In the genomic region with DNA sequence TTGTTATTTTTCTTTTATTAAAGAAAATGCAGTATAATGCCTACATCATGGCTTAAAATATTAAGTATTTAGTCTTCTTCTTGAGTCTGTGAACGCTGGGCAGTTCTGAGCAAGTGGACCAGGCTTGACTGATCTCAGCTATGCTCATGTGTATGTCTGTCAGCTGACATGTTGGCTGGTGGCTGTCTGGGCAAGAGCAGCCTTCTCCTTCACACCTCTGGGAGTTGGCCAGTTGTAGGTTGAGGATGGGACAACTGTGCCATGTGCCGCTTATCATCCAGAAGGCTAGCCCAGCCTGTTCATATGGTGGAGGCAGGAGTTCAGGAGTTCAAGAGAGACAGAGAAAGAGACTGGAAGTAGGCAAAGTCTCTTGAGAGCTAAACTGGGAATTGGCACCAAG, we compare ENCODE assay signal across 16 cellular contexts.
DNase-seq lines count a peak whose midpoint lies in the region; ATAC-seq and TF ChIP-seq lines count a peak whose summit lies in the region.
"Had no signal": no experiment of that assay in that cellular context is flagged by ENCODE, and none has a peak within 500 bp of the region (broad histone marks: within the 10 kb centered on the region; RNA-seq: fewer than 3 reads in every experiment).

No MANE protein-coding gene starts in this region.

- no peak overlapping the region for H3K4me2 ChIP-seq in IMR-90 (ENCODE audit: low read depth, low read length)
- H3K4me2 ChIP-seq in neuronal stem cell (ENCODE audit: insufficient read depth, low read length, poor library complexity, severe bottlenecking): no peak overlapping the region
- H3K4me2 ChIP-seq: GM23338 had no signal

- H4K5ac ChIP-seq in IMR-90 (ENCODE audit: low read depth, low read length): no peak overlapping the region

- H3K27ac ChIP-seq in IMR-90 (ENCODE audit: insufficient read depth, low read length): no peak overlapping the region
- H3K27ac ChIP-seq in neuronal stem cell (replicated peaks; ENCODE audit: low read length): no peak overlapping the region

- POLR2A ChIA-PET in IMR-90 (lab: Charles Lee; ENCODE audit: unreplicated experiment): no interaction called here

- WGBS in IMR-90 (ENCODE audit: extremely low coverage in 2 of 2, insufficient read length in 1 of 2), 2 experiments: no CpG with 5 or more reads among the region's 2 CpGs
- no CpG with 5 or more reads among the region's 2 CpGs for WGBS in neuronal stem cell (ENCODE audit: extremely low coverage in 2 of 2, insufficient read length in 2 of 2, insufficient replicate concordance in 1 of 2), 2 donors

- H2BK20ac ChIP-seq in IMR-90 (ENCODE audit: low read depth, low read length): no peak overlapping the region

- no TSS peak for BruUV-seq in IMR-90 (replicated peaks; lab: Mats Ljungman, UMichigan)

- ATAC-seq in left cardiac atrium (peak; percentile 38 to 45), IMR-90 (ENCODE audit: low read depth) (no peak), GM21737 (IDR thresholded peaks at IDR 0.05; ENCODE audit: unreplicated experiment) (no peak)
- ATAC-seq: GM12878, GM23338 had no signal

- H3K4ac ChIP-seq in IMR-90 (ENCODE audit: low read depth, low read length): no peak overlapping the region
- no peak overlapping the region for H3K4ac ChIP-seq in neuronal stem cell (ENCODE audit: low read length)

- H2BK120ac ChIP-seq in IMR-90 (ENCODE audit: low read depth, low read length): no peak overlapping the region
- H2BK120ac ChIP-seq in neuronal stem cell (ENCODE audit: low read depth, low read length): no peak overlapping the region

- no peak overlapping the region for H3K56ac ChIP-seq in IMR-90 (ENCODE audit: extremely low read depth, insufficient read depth, low read length)

- H2AK5ac ChIP-seq in IMR-90 (ENCODE audit: low read depth, low read length) (peak overlapping the region; percentile 64; the same call in 1 of the 2 replicates), neuronal stem cell (ENCODE audit: low read depth, low read length) (no peak overlapping the region)

- in situ Hi-C loops in IMR-90 (cut with MboI; ENCODE audit: low sequenced_read_pairs): no loop called here

- H2BK15ac ChIP-seq in IMR-90 (ENCODE audit: low read depth, low read length) (no peak overlapping the region), neuronal stem cell (ENCODE audit: low read length) (peak overlapping the region; percentile 30)

- H4K20me1 ChIP-seq in IMR-90 (ENCODE audit: insufficient read depth, low read length): peaks cover 23% of the 10 kb centered on the region; the same call in 1 of the 2 replicates

- CTCF ChIA-PET in IMR-90 (lab: Yijun Ruan, JAX): no interaction called here

- no peaks in the 10 kb centered on the region for H3K36me3 ChIP-seq in IMR-90 (ENCODE audit: control insufficient read depth, insufficient read depth, low read length)
- H3K36me3 ChIP-seq in neuronal stem cell (replicated peaks in 1 of 2; ENCODE audit: control insufficient read depth in 2 of 2, insufficient read depth in 2 of 2, low read length in 2 of 2): no peaks in the 10 kb centered on the region
- H3K36me3 ChIP-seq: HAP-1 had no signal

- H4K91ac ChIP-seq in IMR-90 (ENCODE audit: insufficient read depth, low read depth, low read length) (no peak overlapping the region), neuronal stem cell (ENCODE audit: low read depth, low read length, poor library complexity) (no peak overlapping the region)

- no peak overlapping the region for H3K18ac ChIP-seq in IMR-90 (ENCODE audit: low read depth, low read length)
- peak overlapping the region; percentile 52 for H3K18ac ChIP-seq in neuronal stem cell (ENCODE audit: low read length)

- H3K4me1 ChIP-seq in IMR-90 (ENCODE audit: control insufficient read depth, insufficient read depth, low read length): peaks cover 6% of the 10 kb centered on the region
- H3K4me1 ChIP-seq in neuronal stem cell (ENCODE audit: control insufficient read depth in 2 of 2, insufficient read depth in 1 of 2, low read depth in 1 of 2, low read length in 2 of 2): peaks cover 0 to 4% of the 10 kb centered on the region in 2 donors
- H3K4me1 ChIP-seq: HAP-1 had no signal

- H2AK9ac ChIP-seq in IMR-90 (replicated peaks; ENCODE audit: low read depth, low read length, poor library complexity): no peak overlapping the region

- no peak for TF ChIP-seq RAD21 in IMR-90 (IDR thresholded peaks at IDR 0.05; ENCODE audit: low read length)

- dilution Hi-C loops in IMR-90 (cut with HindIII; ENCODE audit: low sequenced_read_pairs, unreplicated experiment): no loop called here

- no peak overlapping the region for H2BK12ac ChIP-seq in neuronal stem cell (ENCODE audit: low read length)

- no peak for TF ChIP-seq CTCF in IMR-90 (conservative IDR thresholded peaks at IDR 0.05; ENCODE audit: low read depth, low read length)

- no peak overlapping the region for H3K23ac ChIP-seq in IMR-90 (ENCODE audit: low read depth, low read length)
- H3K23ac ChIP-seq in neuronal stem cell (ENCODE audit: low read depth, low read length, poor library complexity): no peak overlapping the region

- H3K9ac ChIP-seq in IMR-90 (ENCODE audit: low read depth, low read length) (no peak overlapping the region), neuronal stem cell (ENCODE audit: low read depth, low read length, poor library complexity) (no peak overlapping the region)

- H3K14ac ChIP-seq in IMR-90 (replicated peaks; ENCODE audit: low read depth, low read length) (no peak overlapping the region), neuronal stem cell (ENCODE audit: low read length) (no peak overlapping the region)

- peaks cover 14% of the 10 kb centered on the region for H3K9me1 ChIP-seq in IMR-90 (ENCODE audit: insufficient read depth, low read length)

- TF ChIP-seq POLR2A in IMR-90 (IDR thresholded peaks at IDR 0.05; ENCODE audit: low read depth, low read length) (no peak), erythroblast (IDR thresholded peaks at IDR 0.05; ENCODE audit: low read length) (no peak)

- H4K8ac ChIP-seq in IMR-90 (ENCODE audit: low read depth in 2 of 2, low read length in 2 of 2) (no peak overlapping the region), neuronal stem cell (ENCODE audit: low read depth, low read length) (no peak overlapping the region)

- H3K27me3 ChIP-seq in IMR-90 (ENCODE audit: control insufficient read depth, insufficient read depth, low read length): no peaks in the 10 kb centered on the region
- H3K27me3 ChIP-seq in neuronal stem cell (ENCODE audit: control insufficient read depth in 3 of 3, insufficient read depth in 3 of 3, low read depth in 1 of 3, low read length in 3 of 3): no peaks in the 10 kb centered on the region

- H2BK5ac ChIP-seq in IMR-90 (ENCODE audit: low read depth, low read length, poor library complexity, severe bottlenecking): no peak overlapping the region
- H2BK5ac ChIP-seq in neuronal stem cell (ENCODE audit: low read length): no peak overlapping the region

- no peak overlapping the region for H2AFZ ChIP-seq in IMR-90 (replicated peaks; ENCODE audit: low read length, poor library complexity)
- no peak overlapping the region for H2AFZ ChIP-seq in neuronal stem cell (ENCODE audit: low read length)
- H2AFZ ChIP-seq: GM23338 had no signal

- H3K4me3 ChIP-seq in IMR-90 (ENCODE audit: insufficient read depth, low read depth, low read length): no peak overlapping the region
- no peak overlapping the region for H3K4me3 ChIP-seq in neuronal stem cell (ENCODE audit: low read length in 2 of 2)
- H3K4me3 ChIP-seq: GM12878, GM23338, HAP-1 had no signal

- intact Hi-C loops in left cardiac atrium (cut with DNase I) (no loop called here), cardiac septum (cut with DNase I) (no loop called here), IMR-90 (cut with micrococcal nuclease) (no loop called here)

- H3K79me1 ChIP-seq in IMR-90 (ENCODE audit: low read depth in 1 of 2, low read length in 2 of 2): peaks cover 22 to 66% of the 10 kb centered on the region in 2 experiments
- H3K79me1 ChIP-seq in neuronal stem cell (ENCODE audit: low read depth, low read length): no peaks in the 10 kb centered on the region

- DNase-seq in left cardiac atrium: no peak
- no peak for DNase-seq in cardiac septum (ENCODE audit: low spot score)
- DNase-seq in IMR-90: no peak
- no peak for DNase-seq in neuronal stem cell (ENCODE audit: low spot score)
- DNase-seq in erythroblast (lab: John Stamatoyannopoulos, UW): no peak
- DNase-seq: C1 segment of cervical spinal cord; CD4-positive, alpha-beta memory T cell; COR-L47; DMS79; EL; GDM1; HFFc6 had no signal

- no peaks in the 10 kb centered on the region for H3K9me3 ChIP-seq in IMR-90 (ENCODE audit: control insufficient read depth, insufficient read depth, low read length)
- H3K9me3 ChIP-seq in neuronal stem cell (replicated peaks in 1 of 2; ENCODE audit: control insufficient read depth in 2 of 2, insufficient read depth in 1 of 2, low read depth in 1 of 2, low read length in 2 of 2): no peaks in the 10 kb centered on the region
- H3K9me3 ChIP-seq: HAP-1 had no signal

TF ChIP-seq in IMR-90, 13 proteins besides CTCF, POLR2A, EP300 and RAD21:
- TF ChIP-seq MAZ (IDR thresholded peaks at IDR 0.05; ENCODE audit: borderline replicate concordance, low read depth, low read length): no peak
- TF ChIP-seq, protein P1, sequence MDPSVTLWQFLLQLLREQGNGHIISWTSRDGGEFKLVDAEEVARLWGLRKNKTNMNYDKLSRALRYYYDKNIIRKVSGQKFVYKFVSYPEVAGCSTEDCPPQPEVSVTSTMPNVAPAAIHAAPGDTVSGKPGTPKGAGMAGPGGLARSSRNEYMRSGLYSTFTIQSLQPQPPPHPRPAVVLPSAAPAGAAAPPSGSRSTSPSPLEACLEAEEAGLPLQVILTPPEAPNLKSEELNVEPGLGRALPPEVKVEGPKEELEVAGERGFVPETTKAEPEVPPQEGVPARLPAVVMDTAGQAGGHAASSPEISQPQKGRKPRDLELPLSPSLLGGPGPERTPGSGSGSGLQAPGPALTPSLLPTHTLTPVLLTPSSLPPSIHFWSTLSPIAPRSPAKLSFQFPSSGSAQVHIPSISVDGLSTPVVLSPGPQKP (IDR thresholded peaks at IDR 0.05; ENCODE audit: borderline replicate concordance, low read depth, low read length): no peak
- no peak for TF ChIP-seq CEBPB (IDR thresholded peaks at IDR 0.05; ENCODE audit: low read depth, low read length)
- no peak for TF ChIP-seq MAFK (IDR thresholded peaks at IDR 0.05; ENCODE audit: low read depth, low read length)
- TF ChIP-seq FOS (IDR thresholded peaks at IDR 0.05; ENCODE audit: low read depth, low read length): no peak
- no peak for TF ChIP-seq RFX5 (IDR thresholded peaks at IDR 0.05; ENCODE audit: low read depth, low read length)
- no peak for TF ChIP-seq BHLHE40 (IDR thresholded peaks at IDR 0.05; ENCODE audit: low read depth, low read length)
- TF ChIP-seq CHD1 (IDR thresholded peaks at IDR 0.05; ENCODE audit: low read depth, low read length): no peak
- no peak for TF ChIP-seq MXI1 (IDR thresholded peaks at IDR 0.05; ENCODE audit: borderline replicate concordance, low read depth, low read length)
- TF ChIP-seq NFE2L2 (IDR thresholded peaks at IDR 0.05; ENCODE audit: low read depth, low read length): no peak

Comparison
In these comparisons a context has a peak if more than half of its experiments do, and no peak if none do; other contexts are left out.
1. ATAC-seq: peak in left cardiac atrium (2 of 2); none in IMR-90 (single experiment) and GM21737 (single experiment).